Comparison of ENCODE assay signal across 8 cellular contexts in genomic region chr2:186590538-186591441, GRCh38. TPM values are rescaled to one million over a fixed set of nuclear protein-coding genes. Genes with fewer than 3 reads are reported as not detected.
DNase-seq lines count a peak whose midpoint lies in the region; ATAC-seq and TF ChIP-seq lines count a peak whose summit lies in the region.

No MANE protein-coding gene starts in this region.

- DNase-seq in Caco-2 (peak in 1 of 2 experiments; percentile 37), M059J (ENCODE audit: low read depth) (peak; percentile 70), WERI-Rb-1 (peak; percentile 49), epithelial cell of esophagus (ENCODE audit: low read depth) (peak; percentile 65), mesothelial cell of epicardium (ENCODE audit: low spot score in 2 of 2, unreplicated experiment in 2 of 2) (no peak), type B pancreatic cell (ENCODE audit: extremely low spot score, unreplicated experiment) (no peak)
- DNase-seq in activated CD4-positive, CD25-positive, alpha-beta regulatory T cell treated with anti-CD3 and anti-CD28 coated beads, Interleukin-2, amount 50 U/mL, for 72 hours = no peak

- H3K27ac ChIP-seq in WERI-Rb-1 = peak overlapping the region; percentile 91

- H3K27ac Mint-ChIP-seq in Caco-2 (ENCODE audit: unreplicated experiment) (peak overlapping the region; percentile 46), mesothelial cell of epicardium (peak overlapping the region; percentile 89), type B pancreatic cell (peak overlapping the region; percentile 91)

- H3K27me3 Mint-ChIP-seq in Caco-2 (ENCODE audit: insufficient read depth, unreplicated experiment) (no peaks in the 10 kb centered on the region), mesothelial cell of epicardium (ENCODE audit: low read depth) (no peaks in the 10 kb centered on the region), type B pancreatic cell (no peaks in the 10 kb centered on the region)

- H3K27me3 ChIP-seq in Caco-2 (replicated peaks; ENCODE audit: control insufficient read depth, insufficient read depth, low read length) (no peaks in the 10 kb centered on the region), WERI-Rb-1 (ENCODE audit: insufficient read depth, low read depth, severe bottlenecking) (no peaks in the 10 kb centered on the region)

- no peak for TF ChIP-seq CTCF in Caco-2 (IDR thresholded peaks at IDR 0.05; ENCODE audit: insufficient read depth in 1 of 2, low read depth in 1 of 2, low read length in 1 of 2, severe bottlenecking in 1 of 2, unreplicated experiment in 1 of 2)
- TF ChIP-seq CTCF in WERI-Rb-1 (IDR thresholded peaks at IDR 0.05; ENCODE audit: low read depth, low read length) = no peak
- TF ChIP-seq CTCF in epithelial cell of esophagus (IDR thresholded peaks at IDR 0.05; ENCODE audit: insufficient read depth, low read depth, low read length, missing control alignments) = no peak
- TF ChIP-seq CTCF in mesothelial cell of epicardium (IDR thresholded peaks at IDR 0.05; ENCODE audit: unreplicated experiment) = no peak
- TF ChIP-seq CTCF in type B pancreatic cell (conservative IDR thresholded peaks at IDR 0.05) = no peak

- H3K4me3 ChIP-seq in Caco-2 (ENCODE audit: low read depth, low read length) (peak overlapping the region; percentile 98), WERI-Rb-1 (ENCODE audit: low read depth, low read length) (peak overlapping the region; percentile 99), epithelial cell of esophagus (ENCODE audit: low read length) (peak overlapping the region; percentile 78)

- H3K4me3 Mint-ChIP-seq in Caco-2 (ENCODE audit: unreplicated experiment) (peak overlapping the region; percentile 86), mesothelial cell of epicardium (peak overlapping the region; percentile 82), type B pancreatic cell (peak overlapping the region; percentile 94)

- H3K9me3 Mint-ChIP-seq in Caco-2 (ENCODE audit: unreplicated experiment) (no peaks in the 10 kb centered on the region), mesothelial cell of epicardium (no peaks in the 10 kb centered on the region), type B pancreatic cell (no peaks in the 10 kb centered on the region)

- intact Hi-C loops in Caco-2 (cut with micrococcal nuclease; ENCODE audit: unreplicated experiment) = loop anchor here (2.0 kb wide), 1 partner anchor 50 kb away; no protein-coding TSS in a partner anchor

- POLR2A ChIA-PET in Caco-2 (lab: Charles Lee) = interaction anchor here (1.3 to 2.0 kb wide), 3 partner anchors 21 to 105 kb away, joined by 3 to 19 read pairs (median 9); partner anchors contain the start of gene ZC3H15

- H3K36me3 ChIP-seq in Caco-2 (ENCODE audit: control insufficient read depth, insufficient read depth, low read length) (no peaks in the 10 kb centered on the region), WERI-Rb-1 (peaks cover 4% of the 10 kb centered on the region; the same call in 1 of the 2 replicates)

- peak; percentile 26 for ATAC-seq in GM19395 (IDR thresholded peaks at IDR 0.05; ENCODE audit: unreplicated experiment)

- H3K36me3 Mint-ChIP-seq in Caco-2 (ENCODE audit: insufficient read depth, unreplicated experiment) (peaks cover 14% of the 10 kb centered on the region), mesothelial cell of epicardium (no peaks in the 10 kb centered on the region), type B pancreatic cell (no peaks in the 10 kb centered on the region)

- CTCF ChIA-PET in Caco-2 (lab: Charles Lee) = interaction anchor here (1.2 to 1.8 kb wide), 2 partner anchors 51 to 87 kb away, joined by 4 to 10 read pairs; no protein-coding TSS in a partner anchor

- H3K4me1 ChIP-seq in Caco-2 = peaks cover 26% of the 10 kb centered on the region

- BruUV-seq in Caco-2 (replicated peaks; lab: Mats Ljungman, UMichigan) = TSS peak; percentile 28

- H3K4me1 Mint-ChIP-seq in Caco-2 (ENCODE audit: low read depth, unreplicated experiment) (peaks cover 21% of the 10 kb centered on the region), mesothelial cell of epicardium (peaks cover 58% of the 10 kb centered on the region), type B pancreatic cell (ENCODE audit: unreplicated experiment) (peaks cover 31% of the 10 kb centered on the region)

- no peaks in the 10 kb centered on the region for H3K9me3 ChIP-seq in Caco-2
- no peaks in the 10 kb centered on the region for H3K9me3 ChIP-seq in WERI-Rb-1 (ENCODE audit: severe bottlenecking)

RNA-seq across cellular contexts. Expression of gene ITGAV, which starts 0.9 kb away (rescaled TPM):
- total RNA-seq in Caco-2 (2022) = 42.6 and 49.5 TPM in 2 replicates
- total RNA-seq in M059J (2014; rRNA removed; shearing (Covaris generic)) = 45.9 and 69.9 TPM in 2 replicates
- 93.3 to 112 TPM (median 100 TPM) in 3 replicates for total RNA-seq in mesothelial cell of epicardium
- 45.2 and 65.6 TPM in 2 replicates for total RNA-seq in type B pancreatic cell (ENCODE audit: low replicate concordance)

Comparison
In these comparisons a context has a peak if more than half of its experiments do, and no peak if none do; other contexts are left out.
1. DNase-seq: peak in M059J (single experiment), WERI-Rb-1 (single experiment) and epithelial cell of esophagus (single experiment); none in mesothelial cell of epicardium (0 of 2), type B pancreatic cell (single experiment) and activated CD4-positive, CD25-positive, alpha-beta regulatory T cell treated with anti-CD3 and anti-CD28 coated beads, Interleukin-2, amount 50 U/mL, for 72 hours (single experiment).
2. Peak in every context shown above with its lines, with median percentiles within 50 percentile points of each other: H3K4me3 ChIP-seq, H3K27ac Mint-ChIP-seq and H3K4me3 Mint-ChIP-seq.